9 cellular contexts compared by ENCODE assay signal in genomic region chr4:3042226-3042625, GRCh38. TPM values are rescaled to one million over a fixed set of nuclear protein-coding genes. Genes with fewer than 3 reads are reported as not detected.
DNase-seq lines count a peak whose midpoint lies in the region; ATAC-seq and TF ChIP-seq lines count a peak whose summit lies in the region.
"Had no signal": no experiment of that assay in that cellular context is flagged by ENCODE, and none has a peak within 500 bp of the region (broad histone marks: within the 10 kb centered on the region; RNA-seq: fewer than 3 reads in every experiment).

No MANE protein-coding gene starts in this region.

- 0 out of 2 replicates have a peak overlapping the region, but pooled peaks have one; percentile 66 for H3K9ac ChIP-seq in BLaER1
- H3K9ac ChIP-seq in duodenal mucosa (ENCODE audit: low read depth in 1 of 2, low read length in 2 of 2) = peak overlapping the region; percentile 49 to 76

- H3K9me3 ChIP-seq in BLaER1 (peaks cover 13% of the 10 kb centered on the region), duodenal mucosa (ENCODE audit: control insufficient read depth in 1 of 2, low read length in 2 of 2) (no peaks in the 10 kb centered on the region), osteoblast (ENCODE audit: low read depth, low read length) (no peaks in the 10 kb centered on the region)

- H3K27ac ChIP-seq in BLaER1 (no peak overlapping the region), duodenal mucosa (ENCODE audit: low read depth, low read length) (no peak overlapping the region), osteoblast (ENCODE audit: low read depth, low read length) (peak overlapping the region; percentile 42)

- TF ChIP-seq CTCF in osteoblast (IDR thresholded peaks at IDR 0.05; ENCODE audit: extremely low read depth, low read depth, low read length) (no peak), endothelial cell (IDR thresholded peaks at IDR 0.05; ENCODE audit: unreplicated experiment) (no peak)

- no peaks in the 10 kb centered on the region for H4K20me1 ChIP-seq in BLaER1
- no peaks in the 10 kb centered on the region for H4K20me1 ChIP-seq in osteoblast (ENCODE audit: insufficient read depth, low read length)

- H3K79me2 ChIP-seq in osteoblast (ENCODE audit: insufficient read depth, low read length) = no peaks in the 10 kb centered on the region

- H3K27me3 ChIP-seq in BLaER1 = no peaks in the 10 kb centered on the region
- no peaks in the 10 kb centered on the region for H3K27me3 ChIP-seq in duodenal mucosa (ENCODE audit: control insufficient read depth in 1 of 2, insufficient read depth in 2 of 2, low read length in 2 of 2)
- H3K27me3 ChIP-seq in osteoblast (ENCODE audit: insufficient read depth, low read length) = no peaks in the 10 kb centered on the region

- H3K4me2 ChIP-seq in BLaER1 = peak overlapping the region; percentile 90
- H3K4me2 ChIP-seq in osteoblast (ENCODE audit: insufficient read depth, low read length) = peak overlapping the region; percentile 83

- H3K4me1 ChIP-seq in BLaER1 = peaks cover 70% of the 10 kb centered on the region
- H3K4me1 ChIP-seq in duodenal mucosa (ENCODE audit: control insufficient read depth in 1 of 2, insufficient read depth in 2 of 2, low read length in 2 of 2) = peaks cover 34 to 45% of the 10 kb centered on the region in 2 donors
- peaks cover 29% of the 10 kb centered on the region for H3K4me1 ChIP-seq in osteoblast (ENCODE audit: insufficient read depth, low read length)

- peaks cover 1% of the 10 kb centered on the region for H3K27me3 Mint-ChIP-seq in IgD-negative memory B cell
- no peaks in the 10 kb centered on the region for H3K27me3 Mint-ChIP-seq in endothelial cell (ENCODE audit: unreplicated experiment)

- H3K4me1 Mint-ChIP-seq in IgD-negative memory B cell (peaks cover 37 to 47% (median 39%) of the 10 kb centered on the region in 3 donors), endothelial cell (ENCODE audit: unreplicated experiment) (peaks cover 3% of the 10 kb centered on the region)

- DNase-seq in osteoblast (ENCODE audit: insufficient read length, low spot score, missing footprints) = peak; percentile 62
- no peak for DNase-seq in endothelial cell (ENCODE audit: low spot score)
- DNase-seq in RKO (ENCODE audit: low spot score) = no peak
- no peak for DNase-seq in activated effector memory CD4-positive, alpha-beta T cell treated with anti-CD3 and anti-CD28 coated beads, Interleukin-2, amount 50 U/mL, for 16 hours

- H3K36me3 ChIP-seq in BLaER1 = no peaks in the 10 kb centered on the region
- no peaks in the 10 kb centered on the region for H3K36me3 ChIP-seq in duodenal mucosa (ENCODE audit: control insufficient read depth in 1 of 2, insufficient read depth in 2 of 2, low read length in 2 of 2)
- H3K36me3 ChIP-seq in osteoblast (ENCODE audit: insufficient read depth, low read length) = no peaks in the 10 kb centered on the region

- ATAC-seq in GM21825 (IDR thresholded peaks at IDR 0.05; ENCODE audit: unreplicated experiment) = no peak

- peak overlapping the region; percentile 92 for H2AFZ ChIP-seq in osteoblast (ENCODE audit: low read length)

- H3K27ac Mint-ChIP-seq in IgD-negative memory B cell (peak overlapping the region; percentile 95 to 98 (median 97)), endothelial cell (ENCODE audit: unreplicated experiment) (no peak overlapping the region)
- H3K27ac Mint-ChIP-seq: nephron had no signal

- H3K4me3 Mint-ChIP-seq in IgD-negative memory B cell (peak overlapping the region; percentile 89 to 98 (median 96)), endothelial cell (ENCODE audit: unreplicated experiment) (no peak overlapping the region)
- H3K4me3 Mint-ChIP-seq: nephron had no signal

- H3K9me3 Mint-ChIP-seq in IgD-negative memory B cell (peaks cover 0 to 7% (median 0%) of the 10 kb centered on the region in 3 donors), endothelial cell (ENCODE audit: unreplicated experiment) (no peaks in the 10 kb centered on the region)
- H3K9me3 Mint-ChIP-seq: nephron had no signal

- H3K4me3 ChIP-seq in BLaER1 = peak overlapping the region; percentile 63
- peak overlapping the region; percentile 71 to 72 for H3K4me3 ChIP-seq in duodenal mucosa (ENCODE audit: low read depth in 1 of 2, low read length in 2 of 2)
- peak overlapping the region; percentile 76 for H3K4me3 ChIP-seq in osteoblast (ENCODE audit: insufficient read depth, low read length)

- H3K36me3 Mint-ChIP-seq in IgD-negative memory B cell (peaks cover 12% of the 10 kb centered on the region), endothelial cell (ENCODE audit: low read depth, unreplicated experiment) (no peaks in the 10 kb centered on the region)

RNA-seq across cellular contexts. Expression of gene HTT-AS, which starts 32.1 kb away (rescaled TPM):
- polyA plus RNA-seq in IgD-negative memory B cell = not detected
- not detected in 2 replicates for total RNA-seq in osteoblast
- total RNA-seq in endothelial cell (ENCODE audit: unreplicated experiment) = not detected

RNA-seq across cellular contexts. Expression of gene HTT, which starts 32.3 kb away (rescaled TPM):
- 10.0 TPM for polyA plus RNA-seq in IgD-negative memory B cell
- total RNA-seq in osteoblast (44.5 and 65.1 TPM in 2 replicates), endothelial cell (ENCODE audit: unreplicated experiment) (62.4 TPM)
